29 cellular contexts compared by ENCODE assay signal in the genomic region with DNA sequence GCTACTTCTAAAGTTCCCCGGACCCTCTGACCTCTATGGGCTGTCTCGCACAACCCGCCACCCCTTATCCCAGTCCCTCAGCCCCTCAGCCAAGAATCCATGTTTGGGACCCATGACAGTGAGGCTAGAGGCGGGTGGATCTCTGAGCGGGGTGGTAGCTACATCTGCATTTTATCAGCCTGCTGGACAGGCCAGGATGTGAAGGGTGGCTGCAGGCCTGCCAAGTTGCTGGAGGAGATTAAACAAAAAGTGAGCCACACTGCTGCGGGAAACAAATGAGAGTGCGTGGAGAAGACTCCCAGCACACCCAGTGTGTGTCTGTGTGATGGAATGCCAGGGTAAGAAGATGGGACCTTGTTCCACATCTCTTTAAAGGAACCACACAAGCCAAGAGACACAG. TPM values are rescaled to one million over a fixed set of nuclear protein-coding genes. Genes with fewer than 3 reads are reported as not detected.
DNase-seq lines count a peak whose midpoint lies in the region; ATAC-seq and TF ChIP-seq lines count a peak whose summit lies in the region.
"Had no signal": no experiment of that assay in that cellular context is flagged by ENCODE, and none has a peak within 500 bp of the region (broad histone marks: within the 10 kb centered on the region; RNA-seq: fewer than 3 reads in every experiment).

No MANE protein-coding gene starts in this region.

- H3K27me3 Mint-ChIP-seq in nephron progenitor cell (ENCODE audit: low read depth, poor library complexity): no peaks in the 10 kb centered on the region

- H3K9me3 Mint-ChIP-seq in nephron progenitor cell: peaks cover 12% of the 10 kb centered on the region
- H3K9me3 Mint-ChIP-seq: activated naive CD8-positive, alpha-beta T cell treated with anti-CD3 and anti-CD28 coated beads, Interleukin-2, amount 50 U/mL, for 24 hours; stimulated activated effector memory CD8-positive, alpha-beta T cell treated with anti-CD3 and anti-CD28 coated beads, Interleukin-12 subunit alpha, Interleukin-12 subunit beta, amount 100 ng/mL, for 72 hours; T-helper 1 cell treated with Interleukin-12 subunit alpha and Interleukin-12 subunit beta and Interleukin-4 antibody, amounts not matched to agents 30 μg/mL and 1 μg/mL, for 36 hours had no signal

- intact Hi-C loops in Right ventricle myocardium inferior (cut with DNase I) (no loop called here), cardiac septum (cut with DNase I) (no loop called here), vagina (cut with DNase I) (loop anchor here (10.0 kb wide), 1 partner anchor 155 kb away; a partner anchor contains a TSS)

- H3K36me3 Mint-ChIP-seq in nephron progenitor cell (ENCODE audit: low read depth): peaks cover 7% of the 10 kb centered on the region
- H3K36me3 Mint-ChIP-seq: naive thymus-derived CD4-positive, alpha-beta T cell; stimulated activated effector memory CD8-positive, alpha-beta T cell treated with anti-CD3 and anti-CD28 coated beads, Interleukin-12 subunit alpha, Interleukin-12 subunit beta, amount 100 ng/mL, for 72 hours had no signal

- WGBS in upper lobe of left lung, 2 donors: 76 to 85% methylated on average over 7 of the region's 7 CpGs

- no peak overlapping the region for H3K4me3 Mint-ChIP-seq in nephron progenitor cell
- H3K4me3 Mint-ChIP-seq: activated CD8-positive, alpha-beta T cell treated with anti-CD3 and anti-CD28 coated beads, Interleukin-2, amount 10 ng/mL, durations not matched to agents 7 days and 5 days; activated naive CD8-positive, alpha-beta T cell treated with anti-CD3 and anti-CD28 coated beads, Interleukin-2, amount 50 U/mL, for 24 hours; naive thymus-derived CD4-positive, alpha-beta T cell; stimulated activated effector memory CD8-positive, alpha-beta T cell treated with anti-CD3 and anti-CD28 coated beads, Interleukin-12 subunit alpha, Interleukin-12 subunit beta, amount 100 ng/mL, for 72 hours; T-helper 1 cell treated with Interleukin-12 subunit alpha and Interleukin-12 subunit beta and Interleukin-4 antibody, amounts not matched to agents 30 μg/mL and 1 μg/mL, for 36 hours had no signal

- TF ChIP-seq CTCF in fibroblast of mammary gland (conservative IDR thresholded peaks at IDR 0.05; ENCODE audit: control insufficient read depth, insufficient read depth, low read depth, low read length) (no peak), nephron progenitor cell (IDR thresholded peaks at IDR 0.05) (no peak), vagina (IDR thresholded peaks at IDR 0.05) (no peak), upper lobe of left lung (IDR thresholded peaks at IDR 0.05) (no peak)

- TF ChIP-seq POLR2A in vagina (IDR thresholded peaks at IDR 0.05) (no peak), upper lobe of left lung (IDR thresholded peaks at IDR 0.05) (no peak)

- no peak for DNase-seq in Right ventricle myocardium inferior (ENCODE audit: missing footprints)
- no peak for DNase-seq in cardiac septum (ENCODE audit: low spot score)
- peak; percentile 59 for DNase-seq in fibroblast of mammary gland (ENCODE audit: low read depth)
- DNase-seq in nephron progenitor cell: no peak
- no peak for DNase-seq in vagina (ENCODE audit: extremely low spot score in 2 of 2)
- DNase-seq in upper lobe of left lung: no peak
- DNase-seq in SIG-M5 (lab: John Stamatoyannopoulos, UW): no peak
- DNase-seq: activated CD4-positive, alpha-beta T cell treated with anti-CD3 and anti-CD28 coated beads for 1 hour; activated CD8-positive, alpha-beta T cell treated with anti-CD3 and anti-CD28 coated beads, Interleukin-2, amount 10 ng/mL, durations not matched to agents 7 days and 5 days; activated effector memory CD4-positive, alpha-beta T cell treated with anti-CD3 and anti-CD28 coated beads, Interleukin-2, amount 50 U/mL, for 16 hours; activated naive CD8-positive, alpha-beta T cell treated with anti-CD3 and anti-CD28 coated beads, Interleukin-2, amount 50 U/mL, for 24 hours; body of pancreas; DMS53; effector memory CD4-positive, alpha-beta T cell; GDM1; naive thymus-derived CD4-positive, alpha-beta T cell; NCI-H2107; NCI-H510A; NK-92 treated with Interleukin-12 subunit alpha and Interleukin-12 subunit beta, amount 100 ng/mL, for 24 hours; spleen; stimulated activated CD4-positive, alpha-beta T cell treated with anti-CD3 and anti-CD28 coated beads, Interleukin-2, amount 100 ng/mL, for 48 hours had no signal

- H3K27ac ChIP-seq in vagina: peak overlapping the region; percentile 85
- no peak overlapping the region for H3K27ac ChIP-seq in upper lobe of left lung
- H3K27ac ChIP-seq: SJSA1, spleen had no signal

- H3K27me3 ChIP-seq in vagina: no peaks in the 10 kb centered on the region
- no peaks in the 10 kb centered on the region for H3K27me3 ChIP-seq in upper lobe of left lung
- H3K27me3 ChIP-seq: body of pancreas, SJSA1 had no signal

- H3K4me1 Mint-ChIP-seq in nephron progenitor cell: peaks cover 65% of the 10 kb centered on the region

- no peak for TF ChIP-seq EP300 in upper lobe of left lung (IDR thresholded peaks at IDR 0.05)

- H3K9me3 ChIP-seq in vagina (no peaks in the 10 kb centered on the region), upper lobe of left lung (no peaks in the 10 kb centered on the region)
- H3K9me3 ChIP-seq: body of pancreas, SJSA1, thoracic aorta had no signal

- H3K4me3 ChIP-seq in fibroblast of mammary gland (ENCODE audit: control insufficient read depth, low read depth, low read length) (no peak overlapping the region), vagina (no peak overlapping the region), upper lobe of left lung (no peak overlapping the region)
- H3K4me3 ChIP-seq: body of pancreas, SJSA1, spleen, thoracic aorta had no signal

- H3K27ac Mint-ChIP-seq in nephron progenitor cell: peak overlapping the region; percentile 40
- H3K27ac Mint-ChIP-seq: activated CD8-positive, alpha-beta T cell treated with anti-CD3 and anti-CD28 coated beads, Interleukin-2, amount 10 ng/mL, durations not matched to agents 7 days and 5 days; activated naive CD8-positive, alpha-beta T cell treated with anti-CD3 and anti-CD28 coated beads, Interleukin-2, amount 50 U/mL, for 24 hours; naive thymus-derived CD4-positive, alpha-beta T cell; stimulated activated effector memory CD8-positive, alpha-beta T cell treated with anti-CD3 and anti-CD28 coated beads, Interleukin-12 subunit alpha, Interleukin-12 subunit beta, amount 100 ng/mL, for 72 hours; T-helper 1 cell treated with Interleukin-12 subunit alpha and Interleukin-12 subunit beta and Interleukin-4 antibody, amounts not matched to agents 30 μg/mL and 1 μg/mL, for 36 hours had no signal

- ATAC-seq in Right ventricle myocardium inferior (peak; percentile 32), upper lobe of left lung (ENCODE audit: low FRiP score in 2 of 2) (no peak), GM18517 (IDR thresholded peaks at IDR 0.05; ENCODE audit: unreplicated experiment) (no peak)
- ATAC-seq: activated CD8-positive, alpha-beta T cell treated with anti-CD3 and anti-CD28 coated beads, Interleukin-2, amount 10 ng/mL, durations not matched to agents 7 days and 5 days; activated naive CD8-positive, alpha-beta T cell treated with anti-CD3 and anti-CD28 coated beads, Interleukin-2, amount 50 U/mL, for 24 hours; body of pancreas; esophagus mucosa; naive thymus-derived CD4-positive, alpha-beta T cell; Panc1; stimulated activated effector memory CD8-positive, alpha-beta T cell treated with anti-CD3 and anti-CD28 coated beads, Interleukin-12 subunit alpha, Interleukin-12 subunit beta, amount 100 ng/mL, for 72 hours had no signal

- no peaks in the 10 kb centered on the region for H3K36me3 ChIP-seq in vagina
- H3K36me3 ChIP-seq in upper lobe of left lung: no peaks in the 10 kb centered on the region
- H3K36me3 ChIP-seq: SJSA1, spleen, thoracic aorta had no signal

- H3K4me1 ChIP-seq in vagina (peaks cover 46% of the 10 kb centered on the region), upper lobe of left lung (peaks cover 6 to 17% (median 9%) of the 10 kb centered on the region in 4 donors)

RNA-seq across cellular contexts. Expression of a gene that starts 51.1 kb away (rescaled TPM):
- not detected for total RNA-seq in Right ventricle myocardium inferior
- total RNA-seq in cardiac septum: not detected
- total RNA-seq in vagina: not detected
- 1 to 10 TPM in 1 of 6 donors, under 1 TPM in 3, not detected in 2; 0.27 to 1.0 (median 0.36) TPM for total RNA-seq in upper lobe of left lung
- total RNA-seq: activated CD8-positive, alpha-beta T cell treated with anti-CD3 and anti-CD28 coated beads, Interleukin-2, amount 10 ng/mL, durations not matched to agents 7 days and 5 days; body of pancreas; esophagus mucosa; naive thymus-derived CD4-positive, alpha-beta T cell; omental fat pad; SJSA1; thoracic aorta had no signal
